1 cellular context compared by ENCODE assay signal in genomic region chr6:37992749-37993148, GRCh38.
TF ChIP-seq lines count a peak whose summit lies in the region.

No MANE protein-coding gene starts in this region.

TF ChIP-seq in WTC11, 78 proteins besides CTCF, POLR2A, EP300 and RAD21 (continued from another document):
- TF ChIP-seq ZNF425 (CRISPR knock-in tag; conservative IDR thresholded peaks at IDR 0.05) (no peak), ZNF219 (CRISPR knock-in tag; IDR thresholded peaks at IDR 0.05; ENCODE audit: borderline replicate concordance) (no peak), FOXK1 (CRISPR knock-in tag; IDR thresholded peaks at IDR 0.05) (no peak), ETV6 (CRISPR knock-in tag; IDR thresholded peaks at IDR 0.05) (no peak), TCF7 (CRISPR knock-in tag; IDR thresholded peaks at IDR 0.05; ENCODE audit: low read depth) (no peak), TEAD4 (CRISPR knock-in tag; IDR thresholded peaks at IDR 0.05) (no peak), SMAD4 (CRISPR knock-in tag; IDR thresholded peaks at IDR 0.05) (no peak), CBFB (CRISPR knock-in tag; IDR thresholded peaks at IDR 0.05; ENCODE audit: low read depth) (no peak), HMGA2 (CRISPR knock-in tag; IDR thresholded peaks at IDR 0.05) (no peak), PREB (CRISPR knock-in tag; IDR thresholded peaks at IDR 0.05; ENCODE audit: borderline replicate concordance) (no peak)
